Comparison of ENCODE assay signal across 8 cellular contexts in genomic region chr17:62478976-62479894, GRCh38. TPM values are rescaled to one million over a fixed set of nuclear protein-coding genes. Genes with fewer than 3 reads are reported as not detected.
A peak's percentile ranks its signal among the peaks of the same experiment; 100 is the strongest.
DNase-seq lines count a peak whose midpoint lies in the region; ATAC-seq and TF ChIP-seq lines count a peak whose summit lies in the region.
"Not testable (repeated sequence)": the region's sequence is repeated elsewhere in the genome, so short reads cannot be mapped to it uniquely, and the experiment has no call there.

No MANE protein-coding gene starts in this region.

- TF ChIP-seq CTCF in GM10248 (IDR thresholded peaks at IDR 0.05; ENCODE audit: control extremely low read depth, extremely low read depth, low read depth, missing control alignments); HEK293 (tag by site-specific recombination; IDR thresholded peaks at IDR 0.05); WI38 (IDR thresholded peaks at IDR 0.05; ENCODE audit: low read depth, low read length); body of pancreas (IDR thresholded peaks at IDR 0.05); testis (IDR thresholded peaks at IDR 0.05): not testable (repeated sequence)

- CTCF ChIA-PET in GM10248 (lab: Yijun Ruan, JAX); HEK293 (lab: Yijun Ruan, JAX): not testable (repeated sequence)

- not testable (repeated sequence) for H3K4me1 ChIP-seq in HEK293 (ENCODE audit: control insufficient read depth, insufficient read depth, low read length)
- H3K4me1 ChIP-seq in Karpas-422 (ENCODE audit: low read length) = peaks cover 17% of the 10 kb centered on the region
- H3K4me1 ChIP-seq in body of pancreas = peaks cover 29% of the 10 kb centered on the region
- peaks cover 14% of the 10 kb centered on the region for H3K4me1 ChIP-seq in testis

- peak in 2 of 3 donors; percentile 9 to 19 for TF ChIP-seq POLR2A in body of pancreas (IDR thresholded peaks at IDR 0.05)
- TF ChIP-seq POLR2A in testis (IDR thresholded peaks at IDR 0.05) = not testable (repeated sequence)

- not testable (repeated sequence) for H3K9me3 ChIP-seq in HEK293 (ENCODE audit: control insufficient read depth, insufficient read depth, low read depth, low read length); Karpas-422 (ENCODE audit: low read length); body of pancreas; testis

- H4K20me1 ChIP-seq in Karpas-422 (ENCODE audit: insufficient read depth, low read depth, low read length) = not testable (repeated sequence)

- POLR2A ChIA-PET in GM10248 (lab: Yijun Ruan, JAX) = not testable (repeated sequence)
- POLR2A ChIA-PET in HEK293 (lab: Yijun Ruan, JAX) = interaction anchor here (0.6 kb wide), 1 partner anchor 155 kb away, joined by 3 read pairs; no protein-coding TSS in a partner anchor

- ATAC-seq in body of pancreas (peak; percentile 66), left ventricle myocardium superior (peak; percentile 58)

- not testable (repeated sequence) for H2AFZ ChIP-seq in Karpas-422 (ENCODE audit: low read length)

- H3K9me2 ChIP-seq in Karpas-422 (replicated peaks; ENCODE audit: insufficient read depth, low read length) = not testable (repeated sequence)

- H3K27ac ChIP-seq in HEK293 (ENCODE audit: extremely low read depth, low read depth, low read length) (peak overlapping the region; percentile 84), Karpas-422 (ENCODE audit: low read length) (peak overlapping the region; percentile 67), body of pancreas (peak overlapping the region; percentile 87 to 93 (median 90)), testis (peak overlapping the region; percentile 94 to 98)

- 0 to 1% methylated on average over 9 to 58 of the region's 90 CpGs for whole genome bisulfite sequencing in body of pancreas, 2 donors
- 0% methylated on average over 10 to 42 of the region's 90 CpGs for WGBS in testis, 2 donors

- H3K79me2 ChIP-seq in Karpas-422 (ENCODE audit: low read length) = peaks cover 61% of the 10 kb centered on the region

- H3K4me3 ChIP-seq in HEK293 (ENCODE audit: low read depth, low read length) (peak overlapping the region; percentile 72), Karpas-422 (ENCODE audit: low read length) (peak overlapping the region; percentile 82), WI38 (ENCODE audit: low read depth, low read length) (peak overlapping the region; percentile 73), body of pancreas (peak overlapping the region; percentile 63 to 70), testis (peak overlapping the region; percentile 84 to 88)

- peaks cover 15 to 34% of the 10 kb centered on the region in 2 experiments; a peak in 2 of 3 replicates for H3K36me3 ChIP-seq in HEK293 (ENCODE audit: control insufficient read depth in 2 of 2, insufficient read depth in 1 of 2, low read length in 2 of 2)
- not testable (repeated sequence) for H3K36me3 ChIP-seq in Karpas-422 (ENCODE audit: insufficient read depth, low read length); body of pancreas (replicated peaks in 1 of 2; ENCODE audit: insufficient read depth in 1 of 2, low read depth in 2 of 2); testis (ENCODE audit: low read depth, missing control alignments)

- DNase-seq in GM10248 (ENCODE audit: extremely low spot score) (peak; percentile 29), Karpas-422 (peak; percentile 47), body of pancreas (peak; percentile 27 to 41 (median 32)), left ventricle myocardium superior (peak; percentile 54), nucleus accumbens (lab: John Stamatoyannopoulos, UW) (peak in 30 of 56 donors; percentile 3 to 69 (median 36)), testis (peak; percentile 34)

- H3K4me2 ChIP-seq in Karpas-422 (ENCODE audit: low read depth, low read length, poor library complexity, severe bottlenecking) = peak overlapping the region; percentile 91

- not testable (repeated sequence) for H3K27me3 ChIP-seq in Karpas-422 (ENCODE audit: low read length); body of pancreas; testis

- H3K9ac ChIP-seq in Karpas-422 (ENCODE audit: low read length) = peak overlapping the region; percentile 78

- intact Hi-C loops in body of pancreas (cut with DNase I); left ventricle myocardium superior (cut with micrococcal nuclease); testis (cut with DNase I; ENCODE audit: low total_unique reads): not testable (repeated sequence)

TF ChIP-seq in HEK293, 187 proteins besides CTCF, POLR2A, EP300 and RAD21:
- TF ChIP-seq ZBTB20 (tag by site-specific recombination; IDR thresholded peaks at IDR 0.05) (peak; percentile 86), GLIS2 (tag by site-specific recombination; IDR thresholded peaks at IDR 0.05) (peak; percentile 56; the same call in 1 of the 2 replicates)
- TF ChIP-seq, protein P1, sequence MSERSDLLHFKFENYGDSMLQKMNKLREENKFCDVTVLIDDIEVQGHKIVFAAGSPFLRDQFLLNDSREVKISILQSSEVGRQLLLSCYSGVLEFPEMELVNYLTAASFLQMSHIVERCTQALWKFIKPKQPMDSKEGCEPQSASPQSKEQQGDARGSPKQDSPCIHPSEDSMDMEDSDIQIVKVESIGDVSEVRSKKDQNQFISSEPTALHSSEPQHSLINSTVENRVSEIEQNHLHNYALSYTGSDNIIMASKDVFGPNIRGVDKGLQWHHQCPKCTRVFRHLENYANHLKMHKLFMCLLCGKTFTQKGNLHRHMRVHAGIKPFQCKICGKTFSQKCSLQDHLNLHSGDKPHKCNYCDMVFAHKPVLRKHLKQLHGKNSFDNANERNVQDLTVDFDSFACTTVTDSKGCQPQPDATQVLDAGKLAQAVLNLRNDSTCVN (tag by site-specific recombination; optimal IDR thresholded peaks at IDR 0.05) = peak; percentile 29
- TF ChIP-seq, protein P2, sequence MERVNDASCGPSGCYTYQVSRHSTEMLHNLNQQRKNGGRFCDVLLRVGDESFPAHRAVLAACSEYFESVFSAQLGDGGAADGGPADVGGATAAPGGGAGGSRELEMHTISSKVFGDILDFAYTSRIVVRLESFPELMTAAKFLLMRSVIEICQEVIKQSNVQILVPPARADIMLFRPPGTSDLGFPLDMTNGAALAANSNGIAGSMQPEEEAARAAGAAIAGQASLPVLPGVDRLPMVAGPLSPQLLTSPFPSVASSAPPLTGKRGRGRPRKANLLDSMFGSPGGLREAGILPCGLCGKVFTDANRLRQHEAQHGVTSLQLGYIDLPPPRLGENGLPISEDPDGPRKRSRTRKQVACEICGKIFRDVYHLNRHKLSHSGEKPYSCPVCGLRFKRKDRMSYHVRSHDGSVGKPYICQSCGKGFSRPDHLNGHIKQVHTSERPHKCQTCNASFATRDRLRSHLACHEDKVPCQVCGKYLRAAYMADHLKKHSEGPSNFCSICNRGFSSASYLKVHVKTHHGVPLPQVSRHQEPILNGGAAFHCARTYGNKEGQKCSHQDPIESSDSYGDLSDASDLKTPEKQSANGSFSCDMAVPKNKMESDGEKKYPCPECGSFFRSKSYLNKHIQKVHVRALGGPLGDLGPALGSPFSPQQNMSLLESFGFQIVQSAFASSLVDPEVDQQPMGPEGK (tag by site-specific recombination; IDR thresholded peaks at IDR 0.05) = 0 out of 2 replicates have a peak, but pooled peaks have one; percentile 12

RNA-seq across cellular contexts. Expression of gene TLK2, which starts 0.6 kb away (rescaled TPM):
- 48.6 and 63.3 TPM in 2 replicates for total RNA-seq in Karpas-422 (2014; rRNA removed; shearing (Covaris generic); ENCODE audit: low replicate concordance)
- total RNA-seq in body of pancreas = 10 to 100 TPM; 20.8 to 54.1 TPM
- total RNA-seq in left ventricle myocardium superior = 29.5 TPM
- total RNA-seq in testis = 100 to 1,000 TPM in 1 of 2 donors, 10 to 100 TPM in 1; 78.2 to 109 TPM
- polyA plus RNA-seq in testis (ENCODE audit: insufficient read depth, low read depth, low replicate concordance) = 64.5 TPM

RNA-seq across cellular contexts. Expression of gene METTL2A, which starts 55.5 kb away (rescaled TPM):
- total RNA-seq in Karpas-422 (2014; rRNA removed; shearing (Covaris generic); ENCODE audit: low replicate concordance) = 14.4 and 17.9 TPM in 2 replicates
- total RNA-seq in body of pancreas (10 to 100 TPM in 1 of 2 donors, under 1 TPM in 1; 0.99 to 14.0 TPM), left ventricle myocardium superior (17.8 TPM), testis (10 to 100 TPM; 17.2 to 17.8 TPM)
- 21.0 TPM for polyA plus RNA-seq in testis (ENCODE audit: insufficient read depth, low read depth, low replicate concordance)

Comparison
In these comparisons a context has a peak if more than half of its experiments do, and no peak if none do; other contexts are left out.
1. Peak in every context shown above with its lines: DNase-seq, ATAC-seq, H3K4me3 ChIP-seq and H3K27ac ChIP-seq.